In the genomic region with DNA sequence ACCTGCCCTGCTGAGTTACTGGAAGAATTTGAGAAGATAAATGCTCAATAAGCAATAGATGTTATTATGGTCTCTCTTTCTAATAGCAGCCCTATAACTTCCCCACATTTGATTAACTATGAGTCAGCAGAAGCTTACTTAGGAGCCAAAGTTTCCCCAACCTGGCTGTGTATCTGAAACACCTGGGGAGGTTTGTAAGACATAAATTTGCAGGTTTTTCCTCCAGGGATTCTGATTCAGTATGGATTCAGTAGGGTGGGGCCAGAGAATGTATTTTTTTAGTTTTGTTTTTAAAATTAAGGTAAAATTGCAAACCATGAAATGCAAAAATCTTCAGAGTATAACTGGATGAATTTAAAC, we compare ENCODE assay signal across 19 cellular contexts.
"Had no signal": no experiment of that assay in that cellular context is flagged by ENCODE, and none has a peak within 500 bp of the region (broad histone marks: within the 10 kb centered on the region; RNA-seq: fewer than 3 reads in every experiment).

No MANE protein-coding gene starts in this region.

- H3K36me3 ChIP-seq: cardiac muscle cell, prostate gland, sigmoid colon, upper lobe of right lung had no signal

- H3K27ac ChIP-seq: cardiac muscle cell, prostate gland, sigmoid colon, upper lobe of right lung had no signal

- H3K4me1 ChIP-seq: prostate gland, sigmoid colon had no signal

- ATAC-seq: effector memory CD8-positive, alpha-beta T cell; left lobe of liver; mucosa of descending colon; natural killer cell; upper lobe of right lung had no signal

- DNase-seq: activated CD4-positive, alpha-beta memory T cell treated with anti-CD3 and anti-CD28 coated beads, Interleukin-2, amount 10 ng/mL, durations not matched to agents 7 days and 5 days; activated gamma-delta T cell treated with Interleukin-2 at 50 U/mL for 16 hours; activated naive CD8-positive, alpha-beta T cell treated with anti-CD3 and anti-CD28 coated beads, Interleukin-2, amount 10 ng/mL, durations not matched to agents 7 days and 5 days; activated T-cell treated with anti-CD3 and anti-CD28 coated beads, Interleukin-2, amount 50 U/mL, for 72 hours; aorta; cortex of kidney; effector memory CD8-positive, alpha-beta T cell; immature natural killer cell; mucosa of descending colon; natural killer cell; sigmoid colon; stimulated activated CD4-positive, alpha-beta T cell treated with anti-CD3 and anti-CD28 coated beads, Interleukin-12 subunit alpha, Interleukin-12 subunit beta, amount 100 ng/mL, for 4 hours; stimulated activated naive CD4-positive, alpha-beta T cell; SW 1271; T-helper 9 cell; upper lobe of right lung had no signal

- H3K27me3 ChIP-seq: cardiac muscle cell, sigmoid colon, upper lobe of right lung had no signal

- H3K9me3 ChIP-seq: mucosa of descending colon, prostate gland, sigmoid colon, upper lobe of right lung had no signal

- H3K4me3 ChIP-seq: cardiac muscle cell, mucosa of descending colon, prostate gland, sigmoid colon, upper lobe of right lung had no signal
